ENCODE assay signal across 34 cellular contexts in genomic region chr22:34319346-34319745, GRCh38.
"Had no signal": no experiment of that assay in that cellular context is flagged by ENCODE, and none has a peak within 500 bp of the region (broad histone marks: within the 10 kb centered on the region; RNA-seq: fewer than 3 reads in every experiment).

No MANE protein-coding gene starts in this region.

- DNase-seq: Karpas-422, Kasumi-1, KG1, MG63, MM.1S, MV-4-11, NCI-H1048, NCI-H1092, NCI-H1092 treated with DMSO at 0.1 percent for 48 hours, NCI-H1105, NCI-H1105 treated with DMSO at 0.1 percent for 48 hours, NCI-H1417, NCI-H1417 treated with DMSO at 0.1 percent for 48 hours, NCI-H1436, NCI-H1436 treated with DMSO at 0.1 percent for 48 hours, NCI-H146, NCI-H1694, NCI-H1694 treated with DMSO at 0.1 percent for 48 hours, NCI-H187, NCI-H187 treated with DMSO at 0.1 percent for 48 hours, NCI-H1930, NCI-H2029, NCI-H2029 treated with DMSO at 0.1 percent for 48 hours, NCI-H2081, NCI-H2081 treated with DMSO at 0.1 percent for 48 hours, NCI-H2107, NCI-H2171, NCI-H2171 treated with DMSO at 0.1 percent for 48 hours, NCI-H2227 treated with DMSO at 0.1 percent for 48 hours, NCI-H226, NCI-H345, NCI-H446, NCI-H446 treated with DMSO at 0.1 percent for 48 hours had no signal

- H3K9me3 ChIP-seq: MG63 had no signal

- H3K4me2 ChIP-seq: KMS-11 had no signal

- H3K27ac ChIP-seq: KMS-11 had no signal

- H3K4me3 ChIP-seq: MG63 had no signal

- H3K27me3 ChIP-seq: MG63 had no signal

- H3K36me3 ChIP-seq: MG63 had no signal

- H3K9ac ChIP-seq: KMS-11 had no signal
